ENCODE assay signal across 26 cellular contexts in genomic region chr7:18386590-18386989, GRCh38.
DNase-seq lines count a peak whose midpoint lies in the region; ATAC-seq and TF ChIP-seq lines count a peak whose summit lies in the region.
"Had no signal": no experiment of that assay in that cellular context is flagged by ENCODE, and none has a peak within 500 bp of the region (broad histone marks: within the 10 kb centered on the region; RNA-seq: fewer than 3 reads in every experiment).

No MANE protein-coding gene starts in this region.

- H3K27me3 ChIP-seq in gastroesophageal sphincter, result no peaks in the 10 kb centered on the region

- DNase-seq in COLO829 (ENCODE audit: low spot score) (peak; percentile 36), SK-N-DZ (ENCODE audit: low spot score) (peak; percentile 16), glutamatergic neuron (no peak), NCI-H1436 treated with DMSO at 0.1 percent for 48 hours (lab: John Stamatoyannopoulos, UW) (no peak), activated gamma-delta T cell treated with Interleukin-2 at 50 U/mL for 16 hours (no peak)
- DNase-seq: C1 segment of cervical spinal cord; Calu3; CD8-positive, alpha-beta T cell; DMS153; GDM1; KBM-7; MM.1S; NCI-H1048; NCI-H1436; NCI-H1930; NCI-H2171; NCI-H345; NCI-H524; NCI-H774; NK-92 treated with Interleukin-12 subunit alpha and Interleukin-12 subunit beta, amount 100 ng/mL, for 24 hours; SIG-M5; T-cell had no signal

- H3K27ac Mint-ChIP-seq in glutamatergic neuron (ENCODE audit: unreplicated experiment), result peak overlapping the region; percentile 3
- H3K27ac Mint-ChIP-seq: CD8-positive, alpha-beta T cell; T-cell had no signal

- peaks cover 6 to 29% (median 12%) of the 10 kb centered on the region in 3 donors for H3K4me1 ChIP-seq in gastroesophageal sphincter
- H3K4me1 ChIP-seq: A549 had no signal

- H3K9me3 Mint-ChIP-seq in glutamatergic neuron (ENCODE audit: unreplicated experiment), result no peaks in the 10 kb centered on the region
- H3K9me3 Mint-ChIP-seq: CD8-positive, alpha-beta T cell; T-cell had no signal

- no peaks in the 10 kb centered on the region for H3K36me3 Mint-ChIP-seq in glutamatergic neuron (ENCODE audit: unreplicated experiment)
- H3K36me3 Mint-ChIP-seq: CD8-positive, alpha-beta T cell; T-cell had no signal

- H3K4me3 Mint-ChIP-seq in glutamatergic neuron (ENCODE audit: unreplicated experiment), result peak overlapping the region; percentile 43
- H3K4me3 Mint-ChIP-seq: CD8-positive, alpha-beta T cell; T-cell had no signal

- no peaks in the 10 kb centered on the region for H3K36me3 ChIP-seq in gastroesophageal sphincter

- H3K27ac ChIP-seq in gastroesophageal sphincter, result no peak overlapping the region
- H3K27ac ChIP-seq: A549, RWPE1 had no signal

- TF ChIP-seq CTCF in glutamatergic neuron (IDR thresholded peaks at IDR 0.05; ENCODE audit: partially characterized antibody, unreplicated experiment), result no peak
- no peak for TF ChIP-seq CTCF in gastroesophageal sphincter (IDR thresholded peaks at IDR 0.05)

- H3K4me3 ChIP-seq in gastroesophageal sphincter, result no peak overlapping the region
- H3K4me3 ChIP-seq: A549 had no signal

- no peaks in the 10 kb centered on the region for H3K27me3 Mint-ChIP-seq in glutamatergic neuron (ENCODE audit: unreplicated experiment)

- no peak for TF ChIP-seq POLR2A in gastroesophageal sphincter (IDR thresholded peaks at IDR 0.05)

- 78 to 83% methylated on average over 1 to 4 of the region's 4 CpGs for WGBS in gastroesophageal sphincter (ENCODE audit: low coverage in 1 of 2), 2 donors

- no peak for TF ChIP-seq EP300 in gastroesophageal sphincter (IDR thresholded peaks at IDR 0.05)

- no peaks in the 10 kb centered on the region for H3K9me3 ChIP-seq in gastroesophageal sphincter
- H3K9me3 ChIP-seq: A549 had no signal

- H3K4me1 Mint-ChIP-seq in glutamatergic neuron (ENCODE audit: low read depth, unreplicated experiment), result peaks cover 24% of the 10 kb centered on the region

- no peak for ATAC-seq in gastroesophageal sphincter
- ATAC-seq in HG03457 (IDR thresholded peaks at IDR 0.05; ENCODE audit: unreplicated experiment), result no peak
- ATAC-seq: A549; CD8-positive, alpha-beta T cell; T-cell had no signal

Comparison
In these comparisons a context has a peak if more than half of its experiments do, and no peak if none do; other contexts are left out.
1. DNase-seq: peak in COLO829 (single experiment) and SK-N-DZ (single experiment); none in glutamatergic neuron (single experiment), NCI-H1436 treated with DMSO at 0.1 percent for 48 hours (single experiment) and activated gamma-delta T cell treated with Interleukin-2 at 50 U/mL for 16 hours (single experiment).